ENCODE assay signal across 9 cellular contexts in the genomic region with DNA sequence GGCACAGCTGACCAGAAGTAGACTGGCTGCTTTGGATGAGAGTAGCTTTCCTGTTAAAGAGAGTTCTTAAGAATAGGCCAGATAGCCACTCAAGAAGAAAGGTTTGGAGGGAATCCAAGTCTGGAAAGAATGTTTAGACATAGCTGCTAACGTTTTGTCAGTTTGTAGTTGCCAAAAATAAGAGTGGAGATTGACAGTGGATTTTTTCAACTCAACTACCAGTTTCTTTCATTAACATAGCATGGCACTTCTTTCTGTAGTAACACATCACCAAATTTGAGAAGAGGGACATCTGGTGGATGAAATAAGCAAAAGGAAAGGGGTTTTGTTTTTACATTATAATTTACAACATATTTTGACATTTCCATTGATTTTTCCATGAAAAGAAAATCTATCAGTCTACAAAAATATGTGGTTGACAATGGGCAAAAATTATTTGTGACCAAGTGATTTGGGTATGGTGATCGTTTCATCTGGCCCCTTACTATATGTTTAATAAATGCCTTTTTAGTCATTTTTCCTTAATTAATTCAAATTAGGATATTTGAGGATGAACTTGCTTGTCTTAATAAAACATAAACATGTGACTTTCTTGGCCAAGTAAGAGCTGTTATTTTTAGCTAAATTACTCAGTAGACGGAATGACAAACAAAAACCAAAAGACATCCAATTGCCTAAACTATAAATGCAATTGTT.
A peak's percentile ranks its signal among the peaks of the same experiment; 100 is the strongest.
DNase-seq lines count a peak whose midpoint lies in the region; ATAC-seq and TF ChIP-seq lines count a peak whose summit lies in the region.
"Had no signal": no experiment of that assay in that cellular context is flagged by ENCODE, and none has a peak within 500 bp of the region (broad histone marks: within the 10 kb centered on the region; RNA-seq: fewer than 3 reads in every experiment).

No MANE protein-coding gene starts in this region.

- CTCF ChIA-PET in MCF 10A (lab: Yijun Ruan, JAX) (interaction anchor here (0.6 to 2.9 kb wide), 39 partner anchors 8 to 1129 kb away, joined by 3 to 61 read pairs (median 4); no protein-coding TSS in a partner anchor), PC-9 (lab: Charles Lee) (interaction anchor here (1.8 kb wide), 1 partner anchor 116 kb away, joined by 23 read pairs; no protein-coding TSS in a partner anchor)

- TF ChIP-seq POLR2A in breast epithelium (IDR thresholded peaks at IDR 0.05): no peak

- intact Hi-C loops in MCF 10A (cut with micrococcal nuclease) (loop anchor here (1.0 to 5.0 kb wide), 3 partner anchors 116 to 257 kb away; no protein-coding TSS in a partner anchor), breast epithelium (cut with DNase I; ENCODE audit: low total_unique reads) (no loop called here), PC-9 (cut with micrococcal nuclease; ENCODE audit: unreplicated experiment) (loop anchor here (1.0 to 5.0 kb wide), 4 partner anchors 116 to 972 kb away; no protein-coding TSS in a partner anchor), tibial artery (cut with DNase I; ENCODE audit: low total_unique reads) (loop anchor here (10.0 kb wide), 1 partner anchor 115 kb away; no protein-coding TSS in a partner anchor)

- TF ChIP-seq CTCF in MCF 10A (IDR thresholded peaks at IDR 0.05; ENCODE audit: unreplicated experiment) (peak; percentile 30), breast epithelium (IDR thresholded peaks at IDR 0.05) (peak in 1 of 3 donors; percentile 28), PC-9 (conservative IDR thresholded peaks at IDR 0.05) (peak; percentile 63), foreskin keratinocyte (conservative IDR thresholded peaks at IDR 0.05) (peak; percentile 74), tibial artery (IDR thresholded peaks at IDR 0.05) (peak; percentile 36 to 48)

- H3K9me3 ChIP-seq in breast epithelium (no peaks in the 10 kb centered on the region), PC-9 (ENCODE audit: insufficient read depth, low read depth) (no peaks in the 10 kb centered on the region), tibial artery (no peaks in the 10 kb centered on the region), neuronal stem cell (replicated peaks in 1 of 2; ENCODE audit: control insufficient read depth in 2 of 2, insufficient read depth in 1 of 2, low read depth in 1 of 2, low read length in 2 of 2) (no peaks in the 10 kb centered on the region)

- no peaks in the 10 kb centered on the region for H3K79me1 ChIP-seq in neuronal stem cell (ENCODE audit: low read depth, low read length)

- H2BK5ac ChIP-seq in neuronal stem cell (ENCODE audit: low read length): no peak overlapping the region

- H3K4me2 ChIP-seq in PC-9 (no peak overlapping the region), neuronal stem cell (ENCODE audit: insufficient read depth, low read length, poor library complexity, severe bottlenecking) (no peak overlapping the region)

- H3K23ac ChIP-seq in neuronal stem cell (ENCODE audit: low read depth, low read length, poor library complexity): no peak overlapping the region

- H3K27me3 ChIP-seq in breast epithelium: no peaks in the 10 kb centered on the region
- H3K27me3 ChIP-seq in PC-9 (ENCODE audit: insufficient read depth, low read depth): no peaks in the 10 kb centered on the region
- H3K27me3 ChIP-seq in foreskin keratinocyte: peaks cover 19% of the 10 kb centered on the region
- no peaks in the 10 kb centered on the region for H3K27me3 ChIP-seq in tibial artery
- H3K27me3 ChIP-seq in neuronal stem cell (ENCODE audit: control insufficient read depth in 3 of 3, insufficient read depth in 3 of 3, low read depth in 1 of 3, low read length in 3 of 3): no peaks in the 10 kb centered on the region

- no CpG with 5 or more reads among the region's 3 CpGs for WGBS in neuronal stem cell (ENCODE audit: extremely low coverage in 2 of 2, insufficient read length in 2 of 2, insufficient replicate concordance in 1 of 2), 2 donors

- no peaks in the 10 kb centered on the region for H3K36me3 ChIP-seq in breast epithelium
- H3K36me3 ChIP-seq in PC-9 (ENCODE audit: low read depth): no peaks in the 10 kb centered on the region
- H3K36me3 ChIP-seq in tibial artery: no peaks in the 10 kb centered on the region
- H3K36me3 ChIP-seq in neuronal stem cell (replicated peaks in 1 of 2; ENCODE audit: control insufficient read depth in 2 of 2, insufficient read depth in 2 of 2, low read length in 2 of 2): no peaks in the 10 kb centered on the region

- peak overlapping the region; percentile 82 for H3K27ac Mint-ChIP-seq in MCF 10A (ENCODE audit: low read depth, unreplicated experiment)

- no peak overlapping the region for H3K14ac ChIP-seq in neuronal stem cell (ENCODE audit: low read length)

- H3K36me3 Mint-ChIP-seq in MCF 10A (ENCODE audit: insufficient read depth, unreplicated experiment): no peaks in the 10 kb centered on the region

- H3F3A ChIP-seq in PC-9 (ENCODE audit: insufficient read depth, low read depth): no peaks in the 10 kb centered on the region

- H2AFZ ChIP-seq in PC-9 (no peak overlapping the region), neuronal stem cell (ENCODE audit: low read length) (no peak overlapping the region)

- no peak overlapping the region for H3K4me3 Mint-ChIP-seq in MCF 10A (ENCODE audit: unreplicated experiment)

- H2BK15ac ChIP-seq in neuronal stem cell (ENCODE audit: low read length): no peak overlapping the region

- H3K4ac ChIP-seq in neuronal stem cell (ENCODE audit: low read length): no peak overlapping the region

- H3K4me1 ChIP-seq in breast epithelium (no peaks in the 10 kb centered on the region), PC-9 (replicated peaks; ENCODE audit: insufficient read depth) (no peaks in the 10 kb centered on the region), foreskin keratinocyte (no peaks in the 10 kb centered on the region), tibial artery (peaks cover 0 to 33% (median 12%) of the 10 kb centered on the region in 4 donors), neuronal stem cell (ENCODE audit: control insufficient read depth in 2 of 2, insufficient read depth in 1 of 2, low read depth in 1 of 2, low read length in 2 of 2) (no peaks in the 10 kb centered on the region)

- H3K27ac ChIP-seq in breast epithelium: no peak overlapping the region
- no peak overlapping the region for H3K27ac ChIP-seq in PC-9
- no peak overlapping the region for H3K27ac ChIP-seq in foreskin keratinocyte
- no peak overlapping the region for H3K27ac ChIP-seq in tibial artery
- no peak overlapping the region for H3K27ac ChIP-seq in neuronal stem cell (replicated peaks; ENCODE audit: low read length)
- H3K27ac ChIP-seq: epithelial cell of prostate had no signal

- no peak overlapping the region for H4K8ac ChIP-seq in neuronal stem cell (ENCODE audit: low read depth, low read length)

- no peak overlapping the region for H2AK5ac ChIP-seq in neuronal stem cell (ENCODE audit: low read depth, low read length)

- no peaks in the 10 kb centered on the region for H3K9me2 ChIP-seq in PC-9 (ENCODE audit: insufficient read depth)

- H4K20me1 ChIP-seq in PC-9 (ENCODE audit: insufficient read depth): no peaks in the 10 kb centered on the region

- H2BK120ac ChIP-seq in neuronal stem cell (ENCODE audit: low read depth, low read length): no peak overlapping the region

- no peak overlapping the region for H3K4me3 ChIP-seq in breast epithelium
- H3K4me3 ChIP-seq in PC-9: no peak overlapping the region
- no peak overlapping the region for H3K4me3 ChIP-seq in tibial artery
- no peak overlapping the region for H3K4me3 ChIP-seq in neuronal stem cell (ENCODE audit: low read length in 2 of 2)

- H3K18ac ChIP-seq in neuronal stem cell (ENCODE audit: low read length): no peak overlapping the region

- no peaks in the 10 kb centered on the region for H3K27me3 Mint-ChIP-seq in MCF 10A (ENCODE audit: insufficient read depth, unreplicated experiment)

- no peaks in the 10 kb centered on the region for H3K79me2 ChIP-seq in PC-9 (ENCODE audit: low read depth)

- POLR2A ChIA-PET in MCF 10A (lab: Yijun Ruan, JAX): interaction anchor here (0.7 to 1.9 kb wide), 5 partner anchors 115 to 542 kb away, joined by 3 to 12 read pairs (median 4); no protein-coding TSS in a partner anchor
- POLR2A ChIA-PET in PC-9 (lab: Charles Lee; ENCODE audit: unreplicated experiment): no interaction called here

- BruUV-seq in MCF 10A (replicated peaks; lab: Mats Ljungman, UMichigan) (no TSS peak), PC-9 (replicated peaks; lab: Mats Ljungman, UMichigan) (no TSS peak)

- H3K4me1 Mint-ChIP-seq in MCF 10A (ENCODE audit: insufficient read depth, unreplicated experiment): peaks cover 35% of the 10 kb centered on the region

- peak; percentile 44 for ATAC-seq in foreskin keratinocyte

- H3K9ac ChIP-seq in neuronal stem cell (ENCODE audit: low read depth, low read length, poor library complexity): no peak overlapping the region

- DNase-seq in MCF 10A (ENCODE audit: unreplicated experiment) (peak; percentile 60), breast epithelium (ENCODE audit: low spot score in 2 of 2) (no peak), PC-9 (peak in 1 of 2 experiments; percentile 37), foreskin keratinocyte (peak in 1 of 2 donors; percentile 32), tibial artery (no peak), neuronal stem cell (ENCODE audit: low spot score) (no peak)
- no peak for DNase-seq in stimulated activated CD4-positive, alpha-beta T cell treated with anti-CD3 and anti-CD28 coated beads, Interleukin-4, amount 100 ng/mL, for 1 hour
- DNase-seq in activated CD4-positive, alpha-beta T cell treated with anti-CD3 and anti-CD28 coated beads for 4 hours: no peak

- no peak overlapping the region for H2BK12ac ChIP-seq in neuronal stem cell (ENCODE audit: low read length)

- no peak overlapping the region for H4K91ac ChIP-seq in neuronal stem cell (ENCODE audit: low read depth, low read length, poor library complexity)

- H3K9me3 Mint-ChIP-seq in MCF 10A (ENCODE audit: unreplicated experiment): no peaks in the 10 kb centered on the region
